In the genomic region with DNA sequence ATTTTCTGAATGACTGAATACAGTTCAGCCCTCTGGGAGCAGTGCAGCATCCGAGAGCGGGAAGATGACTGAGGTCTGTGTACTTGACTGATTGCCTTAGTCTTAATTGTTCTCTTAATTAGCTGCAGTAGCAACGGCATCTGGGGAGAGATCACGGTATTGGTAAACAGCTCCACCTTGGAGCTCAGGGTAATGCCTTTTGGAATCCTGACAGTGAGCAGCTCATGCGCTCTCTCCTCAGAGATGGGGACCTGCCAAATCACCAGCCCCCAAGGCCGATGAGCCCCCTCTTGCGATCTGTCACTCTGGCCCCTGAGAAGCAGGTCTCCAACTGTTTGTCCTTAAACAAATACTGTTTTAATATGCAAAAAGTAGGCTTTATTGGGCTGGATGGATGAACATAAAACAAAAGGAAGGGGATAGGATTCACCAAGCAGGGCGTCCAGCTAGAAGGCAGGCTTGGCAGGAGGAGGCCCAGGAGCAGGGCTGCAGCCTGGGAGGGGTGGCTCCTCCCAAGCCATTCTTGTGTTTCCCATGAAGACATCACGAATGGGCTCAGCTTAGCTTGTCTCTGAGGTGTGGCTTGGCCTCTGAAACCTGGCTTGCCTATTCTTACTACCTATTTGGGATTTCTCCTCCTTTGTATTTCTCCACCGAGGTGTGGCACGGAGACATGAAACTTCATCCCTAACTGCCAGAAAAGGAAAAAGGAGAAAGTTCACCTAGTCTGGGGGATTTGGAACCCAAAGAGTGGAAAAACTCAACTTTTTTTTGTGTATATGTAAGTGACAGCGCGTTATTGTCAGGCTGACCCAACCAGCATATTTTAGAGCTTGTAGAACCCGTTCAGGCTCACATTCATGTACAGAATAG, we compare ENCODE assay signal across 24 cellular contexts.
"Had no signal": no experiment of that assay in that cellular context is flagged by ENCODE, and none has a peak within 500 bp of the region (broad histone marks: within the 10 kb centered on the region; RNA-seq: fewer than 3 reads in every experiment).

No MANE protein-coding gene starts in this region.

- H3K4me3 ChIP-seq: heart right ventricle, left ventricle myocardium inferior, skin epidermis, suprapubic skin, transverse colon, vagina had no signal

- H3K4me1 Mint-ChIP-seq: immature natural killer cell; memory B cell; stimulated activated naive CD8-positive, alpha-beta T cell treated with anti-CD3 and anti-CD28 coated beads, Interleukin-15, amount 100 ng/mL, for 72 hours had no signal

- H3K4me3 Mint-ChIP-seq: activated naive CD4-positive, alpha-beta T cell treated with anti-CD3 and anti-CD28 coated beads for 36 hours; activated T-cell treated with anti-CD3 and anti-CD28 coated beads, Interleukin-2, amount 50 U/mL, for 4 hours; immature natural killer cell; memory B cell; neural crest cell; stimulated activated naive CD8-positive, alpha-beta T cell treated with anti-CD3 and anti-CD28 coated beads, Interleukin-15, amount 100 ng/mL, for 72 hours had no signal

- ATAC-seq: activated T-cell treated with anti-CD3 and anti-CD28 coated beads, Interleukin-2, amount 50 U/mL, for 4 hours; heart right ventricle; right cardiac atrium; stimulated activated naive CD8-positive, alpha-beta T cell treated with anti-CD3 and anti-CD28 coated beads, Interleukin-15, amount 100 ng/mL, for 72 hours had no signal

- H3K36me3 ChIP-seq: brain microvascular endothelial cell, heart right ventricle, left ventricle myocardium inferior, suprapubic skin, transverse colon, vagina had no signal

- H3K36me3 Mint-ChIP-seq: immature natural killer cell, memory B cell had no signal

- H3K27ac ChIP-seq: brain microvascular endothelial cell, heart right ventricle, left ventricle myocardium inferior, skin epidermis, suprapubic skin, transverse colon, vagina had no signal

- DNase-seq: activated CD4-positive, alpha-beta T cell treated with anti-CD3 and anti-CD28 coated beads, Interleukin-2, amount 50 U/mL, for 1 hour; activated CD4-positive, CD25-positive, alpha-beta regulatory T cell treated with anti-CD3 and anti-CD28 coated beads, Interleukin-2, amount 50 U/mL, for 72 hours; activated CD8-positive, alpha-beta memory T cell treated with anti-CD3 and anti-CD28 coated beads, Interleukin-2, amount 50 U/mL, for 4 hours; activated naive CD4-positive, alpha-beta T cell treated with anti-CD3 and anti-CD28 coated beads for 36 hours; activated T-cell treated with anti-CD3 and anti-CD28 coated beads, Interleukin-2, amount 50 U/mL, for 4 hours; aorta; brain microvascular endothelial cell; central memory CD4-positive, alpha-beta T cell; erythroblast; heart right ventricle; immature natural killer cell; kidney glomerular epithelial cell; left ventricle myocardium inferior; right cardiac atrium; stimulated activated CD4-positive, alpha-beta T cell treated with anti-CD3 and anti-CD28 coated beads, Interleukin-15, amount 100 ng/mL, for 24 hours; stimulated activated CD4-positive, alpha-beta T cell treated with anti-CD3 and anti-CD28 coated beads, Interleukin-4, amount 100 ng/mL, for 1 hour; stimulated activated naive CD8-positive, alpha-beta T cell treated with anti-CD3 and anti-CD28 coated beads, Interleukin-15, amount 100 ng/mL, for 72 hours; transverse colon had no signal

- H3K27me3 Mint-ChIP-seq: progenitor cell of endocrine pancreas; stimulated activated naive CD8-positive, alpha-beta T cell treated with anti-CD3 and anti-CD28 coated beads, Interleukin-15, amount 100 ng/mL, for 72 hours had no signal

- H3K27ac Mint-ChIP-seq: activated naive CD4-positive, alpha-beta T cell treated with anti-CD3 and anti-CD28 coated beads for 36 hours; immature natural killer cell; memory B cell; progenitor cell of endocrine pancreas; stimulated activated naive CD8-positive, alpha-beta T cell treated with anti-CD3 and anti-CD28 coated beads, Interleukin-15, amount 100 ng/mL, for 72 hours had no signal

- H3K4me1 ChIP-seq: heart right ventricle, left ventricle myocardium inferior, suprapubic skin had no signal

- H3K27me3 ChIP-seq: brain microvascular endothelial cell, heart right ventricle, suprapubic skin, transverse colon, vagina had no signal

- H3K9me3 Mint-ChIP-seq: activated naive CD4-positive, alpha-beta T cell treated with anti-CD3 and anti-CD28 coated beads for 36 hours; memory B cell; neural crest cell had no signal

- H3K9me3 ChIP-seq: heart right ventricle, left ventricle myocardium inferior, suprapubic skin, transverse colon, vagina had no signal
